ENCODE assay signal across 8 cellular contexts in genomic region chr13:33817843-33818661, GRCh38. TPM values are rescaled to one million over a fixed set of nuclear protein-coding genes. Genes with fewer than 3 reads are reported as not detected.
A peak's percentile ranks its signal among the peaks of the same experiment; 100 is the strongest.
DNase-seq lines count a peak whose midpoint lies in the region; ATAC-seq and TF ChIP-seq lines count a peak whose summit lies in the region.

TSS of gene RFC3 (plus strand) at chr13:33818149. CDS start at chr13:33818179, 30 bp downstream.

- intact Hi-C loops in activated CD4-positive, alpha-beta T cell treated with anti-CD3 and anti-CD28 coated beads for 36 hours (cut with DNase I, micrococcal nuclease) = loop anchor here (1.0 to 10.0 kb wide), 10 partner anchors 31 to 1231 kb away; partner anchors contain the start of genes NBEA (in 1 of the 2) and PDS5B (in 1 of the 2)

- no peaks in the 10 kb centered on the region for H3K9me3 Mint-ChIP-seq in activated CD4-positive, alpha-beta T cell treated with anti-CD3 and anti-CD28 coated beads for 36 hours (ENCODE audit: low read depth)

- peak; percentile 93 for ATAC-seq in HG03439 (IDR thresholded peaks at IDR 0.05; ENCODE audit: unreplicated experiment)
- peak; percentile 97 for ATAC-seq in activated CD4-positive, alpha-beta T cell treated with anti-CD3 and anti-CD28 coated beads for 36 hours

- peaks cover 33% of the 10 kb centered on the region for H3K36me3 Mint-ChIP-seq in activated CD4-positive, alpha-beta T cell treated with anti-CD3 and anti-CD28 coated beads for 36 hours (ENCODE audit: low read depth)

- peaks cover 29% of the 10 kb centered on the region for H3K4me1 Mint-ChIP-seq in activated CD4-positive, alpha-beta T cell treated with anti-CD3 and anti-CD28 coated beads for 36 hours

- peak within 1 kb of the TSS; percentile 73 for H3K4me3 ChIP-seq in kidney epithelial cell (ENCODE audit: low read depth, low read length)

- no peak for TF ChIP-seq CTCF in kidney epithelial cell (IDR thresholded peaks at IDR 0.05; ENCODE audit: insufficient read depth, low read length, poor library complexity, severe bottlenecking)

- no peaks in the 10 kb centered on the region for H3K36me3 ChIP-seq in kidney epithelial cell (ENCODE audit: control insufficient read depth, insufficient read depth, low read length)

- POLR2A ChIA-PET in activated CD4-positive, alpha-beta T cell treated with anti-CD3 and anti-CD28 coated beads for 36 hours (lab: Charles Lee) = interaction anchor here (0.6 to 1.4 kb wide), 7 partner anchors 16 to 1474 kb away, joined by 3 to 8 read pairs (median 5); no protein-coding TSS in a partner anchor

- no peaks in the 10 kb centered on the region for H3K27me3 ChIP-seq in kidney epithelial cell (ENCODE audit: control insufficient read depth, insufficient read depth, low read length)

- H3K27me3 Mint-ChIP-seq in activated CD4-positive, alpha-beta T cell treated with anti-CD3 and anti-CD28 coated beads for 36 hours = no peaks in the 10 kb centered on the region

- H3K27ac ChIP-seq in cingulate gyrus (ENCODE audit: low read depth, low read length) = peak within 1 kb of the TSS; percentile 49

- peak; percentile 75 for TF ChIP-seq POLR2A in GM19193 (IDR thresholded peaks at IDR 0.05; ENCODE audit: extremely low read depth, insufficient read depth, insufficient read length)

- H3K4me3 Mint-ChIP-seq in activated CD4-positive, alpha-beta T cell treated with anti-CD3 and anti-CD28 coated beads for 36 hours = peak within 1 kb of the TSS; percentile 96

- peak within 1 kb of the TSS; percentile 97 for H3K27ac Mint-ChIP-seq in activated CD4-positive, alpha-beta T cell treated with anti-CD3 and anti-CD28 coated beads for 36 hours

- CTCF ChIA-PET in activated CD4-positive, alpha-beta T cell treated with anti-CD3 and anti-CD28 coated beads for 36 hours (lab: Charles Lee) = interaction anchor here (0.9 to 1.2 kb wide), 3 partner anchors 10 to 13 kb away, joined by 3 to 4 read pairs (median 3); no protein-coding TSS in a partner anchor

- DNase-seq in AML-193 (lab: John Stamatoyannopoulos, UW) (peak; percentile 94 to 96), NCI-H524 (lab: John Stamatoyannopoulos, UW) (peak; percentile 80 to 94), kidney epithelial cell (ENCODE audit: low read depth) (peak; percentile 84)
- peak; percentile 96 for DNase-seq in activated CD4-positive, alpha-beta T cell treated with anti-CD3 and anti-CD28 coated beads for 36 hours
- peak; percentile 61 to 77 for DNase-seq in stimulated activated CD4-positive, alpha-beta T cell treated with anti-CD3 and anti-CD28 coated beads, Interleukin-1b, Interleukin-23, amount 100 ng/mL, for 1 hour (ENCODE audit: low read depth in 2 of 2)

RNA-seq across cellular contexts. Expression of gene RFC3, which starts in this region (rescaled TPM):
- total RNA-seq in activated CD4-positive, alpha-beta T cell treated with anti-CD3 and anti-CD28 coated beads for 36 hours = 10 to 100 TPM; 64.6 to 66.4 TPM
- total RNA-seq in kidney epithelial cell = 7.4 and 14.8 TPM in 2 replicates

Comparison
In these comparisons a context has a peak if more than half of its experiments do, and no peak if none do; other contexts are left out.
1. Peak in every context shown above with its lines: DNase-seq, ATAC-seq, H3K4me3 ChIP-seq and H3K27ac ChIP-seq.